Comparison of ENCODE assay signal across 10 cellular contexts in genomic region chr3:129723558-129724324, GRCh38.
DNase-seq lines count a peak whose midpoint lies in the region; ATAC-seq, FAIRE-seq and TF ChIP-seq lines count a peak whose summit lies in the region.
"Had no signal": no experiment of that assay in that cellular context is flagged by ENCODE, and none has a peak within 500 bp of the region (broad histone marks: within the 10 kb centered on the region; RNA-seq: fewer than 3 reads in every experiment).

No MANE protein-coding gene starts in this region.

- peaks cover 1% of the 10 kb centered on the region for H3K36me3 Mint-ChIP-seq in neural progenitor cell
- peaks cover 0 to 10% (median 2%) of the 10 kb centered on the region in 3 donors for H3K36me3 Mint-ChIP-seq in naive thymus-derived CD8-positive, alpha-beta T cell

- H3K4me3 Mint-ChIP-seq in neural progenitor cell, result no peak overlapping the region
- H3K4me3 Mint-ChIP-seq in naive thymus-derived CD8-positive, alpha-beta T cell, result no peak overlapping the region
- no peak overlapping the region for H3K4me3 Mint-ChIP-seq in stimulated activated naive CD8-positive, alpha-beta T cell treated with anti-CD3 and anti-CD28 coated beads, Interleukin-15, amount 100 ng/mL, for 72 hours

- H4K20me1 ChIP-seq in neural progenitor cell (ENCODE audit: low read depth), result peaks cover 8% of the 10 kb centered on the region

- H3K27ac ChIP-seq in A549, result peak overlapping the region; percentile 84 to 87
- peak overlapping the region; percentile 36 for H3K27ac ChIP-seq in neural progenitor cell
- H3K27ac ChIP-seq: BLaER1 had no signal

- peaks cover 18% of the 10 kb centered on the region for H3K4me1 Mint-ChIP-seq in neural progenitor cell
- H3K4me1 Mint-ChIP-seq in naive thymus-derived CD8-positive, alpha-beta T cell, result peaks cover 0 to 8% (median 6%) of the 10 kb centered on the region in 4 donors
- H3K4me1 Mint-ChIP-seq in stimulated activated naive CD8-positive, alpha-beta T cell treated with anti-CD3 and anti-CD28 coated beads, Interleukin-15, amount 100 ng/mL, for 72 hours, result no peaks in the 10 kb centered on the region

- no peak overlapping the region for H2AFZ ChIP-seq in neural progenitor cell (replicated peaks)

- TF ChIP-seq CTCF in A549 (IDR thresholded peaks at IDR 0.05) (0 out of 3 replicates have a peak, but pooled peaks have one; percentile 7), fibroblast of the aortic adventitia (IDR thresholded peaks at IDR 0.05; ENCODE audit: insufficient read depth, low read length) (no peak), neural progenitor cell (IDR thresholded peaks at IDR 0.05) (no peak)

- H3K9ac ChIP-seq in neural progenitor cell, result no peak overlapping the region
- H3K9ac ChIP-seq: BLaER1 had no signal

- H3K4me1 ChIP-seq in A549, result peaks cover 55% of the 10 kb centered on the region
- H3K4me1 ChIP-seq in neural progenitor cell, result peaks cover 36% of the 10 kb centered on the region
- H3K4me1 ChIP-seq: BLaER1 had no signal

- H3K27me3 ChIP-seq in neural progenitor cell, result no peaks in the 10 kb centered on the region
- H3K27me3 ChIP-seq: BLaER1 had no signal

- H3K4me2 ChIP-seq in A549 (peak overlapping the region; percentile 92), neural progenitor cell (peak overlapping the region; percentile 52)
- H3K4me2 ChIP-seq: BLaER1 had no signal

- TF ChIP-seq RAD21 in A549 (conservative IDR thresholded peaks at IDR 0.05 in 1 of 2, IDR thresholded peaks at IDR 0.05 in 1 of 2), result no peak

- FAIRE-seq in A549 (lab: Jason Lieb, UNC), result no peak

- POLR2A ChIA-PET in A549 (lab: Yijun Ruan, JAX), result interaction anchor here (1.1 kb wide), 1 partner anchor 72 kb away, joined by 3 read pairs; no protein-coding TSS in a partner anchor
- POLR2A ChIA-PET in naive thymus-derived CD8-positive, alpha-beta T cell (lab: Charles Lee), result interaction anchor here (0.7 kb wide), 1 partner anchor 209 kb away, joined by 6 read pairs; no protein-coding TSS in a partner anchor

- no peaks in the 10 kb centered on the region for H3K9me3 Mint-ChIP-seq in neural progenitor cell
- peaks cover 0 to 2% (median 0%) of the 10 kb centered on the region in 9 donors for H3K9me3 Mint-ChIP-seq in naive thymus-derived CD8-positive, alpha-beta T cell
- no peaks in the 10 kb centered on the region for H3K9me3 Mint-ChIP-seq in stimulated activated naive CD8-positive, alpha-beta T cell treated with anti-CD3 and anti-CD28 coated beads, Interleukin-15, amount 100 ng/mL, for 72 hours

- CTCF ChIA-PET in A549 (lab: Yijun Ruan, JAX), result interaction anchor here (0.6 to 1.0 kb wide), 2 partner anchors 85 to 96 kb away, joined by 3 read pairs; no protein-coding TSS in a partner anchor

- no peaks in the 10 kb centered on the region for H3F3A ChIP-seq in neural progenitor cell (ENCODE audit: low read depth)

- TF ChIP-seq EP300 in A549 (IDR thresholded peaks at IDR 0.05), result no peak

- H3K79me2 ChIP-seq in neural progenitor cell (ENCODE audit: low read depth), result peaks cover 18% of the 10 kb centered on the region

- DNase-seq in A549 (ENCODE audit: low read depth in 1 of 2, low spot score in 1 of 2), result peak in 1 of 2 experiments; percentile 69
- peak; percentile 47 for DNase-seq in RPMI7951 (ENCODE audit: low read depth)
- DNase-seq in fibroblast of the aortic adventitia (ENCODE audit: low read depth), result peak; percentile 95
- peak; percentile 18 for DNase-seq in neural progenitor cell (ENCODE audit: low spot score)
- no peak for DNase-seq in COLO668 (lab: John Stamatoyannopoulos, UW; ENCODE audit: unreplicated experiment)
- DNase-seq in naive thymus-derived CD8-positive, alpha-beta T cell, result no peak
- no peak for DNase-seq in stimulated activated naive CD8-positive, alpha-beta T cell treated with anti-CD3 and anti-CD28 coated beads, Interleukin-15, amount 100 ng/mL, for 72 hours
- DNase-seq in activated T-cell treated with anti-CD3 and anti-CD28 coated beads, Interleukin-2, amount 50 U/mL, for 48 hours, result no peak
- DNase-seq: activated CD4-positive, alpha-beta T cell treated with anti-CD3 and anti-CD28 coated beads for 1 hour had no signal

- H3K4me3 ChIP-seq in A549 (peak overlapping the region; percentile 35), fibroblast of the aortic adventitia (ENCODE audit: low read depth, low read length) (peak overlapping the region; percentile 18), neural progenitor cell (no peak overlapping the region)
- H3K4me3 ChIP-seq: BLaER1 had no signal

- no peaks in the 10 kb centered on the region for H3K36me3 ChIP-seq in neural progenitor cell
- H3K36me3 ChIP-seq: BLaER1 had no signal

- peak overlapping the region; percentile 33 for H3K27ac Mint-ChIP-seq in neural progenitor cell
- no peak overlapping the region for H3K27ac Mint-ChIP-seq in naive thymus-derived CD8-positive, alpha-beta T cell
- no peak overlapping the region for H3K27ac Mint-ChIP-seq in stimulated activated naive CD8-positive, alpha-beta T cell treated with anti-CD3 and anti-CD28 coated beads, Interleukin-15, amount 100 ng/mL, for 72 hours

- no peaks in the 10 kb centered on the region for H3K27me3 Mint-ChIP-seq in neural progenitor cell (ENCODE audit: insufficient read depth, low read depth)
- no peaks in the 10 kb centered on the region for H3K27me3 Mint-ChIP-seq in naive thymus-derived CD8-positive, alpha-beta T cell
- no peaks in the 10 kb centered on the region for H3K27me3 Mint-ChIP-seq in stimulated activated naive CD8-positive, alpha-beta T cell treated with anti-CD3 and anti-CD28 coated beads, Interleukin-15, amount 100 ng/mL, for 72 hours

- H3K9me3 ChIP-seq in A549, result no peaks in the 10 kb centered on the region
- no peaks in the 10 kb centered on the region for H3K9me3 ChIP-seq in neural progenitor cell (ENCODE audit: low read depth)
- H3K9me3 ChIP-seq: BLaER1 had no signal

- TF ChIP-seq POLR2A in A549 (IDR thresholded peaks at IDR 0.05; ENCODE audit: low read length), result no peak

- 4% methylated on average over 6 of the region's 6 CpGs for WGBS in A549 (ENCODE audit: missing lambda C conversion rate)

- ATAC-seq in A549, result peak; percentile 88 to 94
- ATAC-seq in naive thymus-derived CD8-positive, alpha-beta T cell, result no peak
- ATAC-seq in stimulated activated naive CD8-positive, alpha-beta T cell treated with anti-CD3 and anti-CD28 coated beads, Interleukin-15, amount 100 ng/mL, for 72 hours, result no peak

TF ChIP-seq in A549, 52 proteins besides CTCF, POLR2A, EP300 and RAD21:
- TF ChIP-seq TP53 (CRISPR knock-in tag; IDR thresholded peaks at IDR 0.05) (no peak), JUN (IDR thresholded peaks at IDR 0.05) (0 out of 5 replicates have a peak, but pooled peaks of 1 of the 2 experiments have one; percentile 25), CEBPB (IDR thresholded peaks at IDR 0.05) (peak in 1 of 2 experiments; percentile 45; a peak in 1 of 4 replicates)

Comparison
In these comparisons a context has a peak if more than half of its experiments do, and no peak if none do; other contexts are left out.
1. ATAC-seq: peak in A549 (2 of 2); none in naive thymus-derived CD8-positive, alpha-beta T cell (0 of 2) and stimulated activated naive CD8-positive, alpha-beta T cell treated with anti-CD3 and anti-CD28 coated beads, Interleukin-15, amount 100 ng/mL, for 72 hours (single experiment).
2. DNase-seq: peak in RPMI7951 (single experiment), fibroblast of the aortic adventitia (single experiment) and neural progenitor cell (single experiment); none in COLO668 (single experiment), naive thymus-derived CD8-positive, alpha-beta T cell (0 of 10), stimulated activated naive CD8-positive, alpha-beta T cell treated with anti-CD3 and anti-CD28 coated beads, Interleukin-15, amount 100 ng/mL, for 72 hours (0 of 2) and activated T-cell treated with anti-CD3 and anti-CD28 coated beads, Interleukin-2, amount 50 U/mL, for 48 hours (0 of 2).